ENCODE assay signal across 14 cellular contexts in the genomic region with DNA sequence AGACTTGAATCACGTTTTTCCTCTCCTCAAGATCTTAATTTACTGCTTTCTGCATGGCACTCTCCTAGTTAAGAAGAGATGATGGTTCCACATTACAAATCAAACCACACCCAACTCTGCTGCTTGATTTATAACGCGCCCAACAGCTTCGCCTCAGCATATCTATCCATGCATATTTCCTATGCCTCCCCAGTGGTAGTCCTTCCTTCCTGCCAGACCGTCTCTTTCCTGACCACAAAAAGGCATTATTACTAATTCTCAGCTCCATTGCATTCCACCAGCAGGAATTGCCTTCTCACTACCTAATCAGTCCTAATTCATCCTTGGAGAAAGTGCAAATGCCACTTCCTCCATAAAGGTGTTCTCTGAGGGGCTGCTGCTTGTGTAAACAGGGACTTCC.
DNase-seq lines count a peak whose midpoint lies in the region; ATAC-seq, FAIRE-seq and TF ChIP-seq lines count a peak whose summit lies in the region.
"Had no signal": no experiment of that assay in that cellular context is flagged by ENCODE, and none has a peak within 500 bp of the region (broad histone marks: within the 10 kb centered on the region; RNA-seq: fewer than 3 reads in every experiment).

No MANE protein-coding gene starts in this region.

- H3K27ac Mint-ChIP-seq in stimulated activated naive CD8-positive, alpha-beta T cell treated with anti-CD3 and anti-CD28 coated beads, Interleukin-15, Interleukin-2, amounts not matched to agents 100 ng/mL and 50 ng/mL, for 24 hours, result no peak overlapping the region
- peak overlapping the region in 1 of 2 donors; percentile 3 for H3K27ac Mint-ChIP-seq in stimulated activated naive CD8-positive, alpha-beta T cell treated with anti-CD3 and anti-CD28 coated beads, Interleukin-15, amount 100 ng/mL, for 72 hours
- H3K27ac Mint-ChIP-seq: CD8-positive, alpha-beta T cell; H9 had no signal

- no peak for FAIRE-seq in urothelium cell line (lab: Jason Lieb, UNC)
- FAIRE-seq in frontal cortex (lab: Jason Lieb, UNC), result no peak

- H3K36me3 ChIP-seq in OCI-LY7 (ENCODE audit: insufficient read depth, low read length) (no peaks in the 10 kb centered on the region), ovary (no peaks in the 10 kb centered on the region)

- H3K4me1 Mint-ChIP-seq in stimulated activated naive CD8-positive, alpha-beta T cell treated with anti-CD3 and anti-CD28 coated beads, Interleukin-15, Interleukin-2, amounts not matched to agents 100 ng/mL and 50 ng/mL, for 24 hours (ENCODE audit: low read depth), result peaks cover 19% of the 10 kb centered on the region
- H3K4me1 Mint-ChIP-seq in stimulated activated naive CD8-positive, alpha-beta T cell treated with anti-CD3 and anti-CD28 coated beads, Interleukin-15, amount 100 ng/mL, for 72 hours, result peaks cover 18% of the 10 kb centered on the region

- no peak for ATAC-seq in stimulated activated naive CD8-positive, alpha-beta T cell treated with anti-CD3 and anti-CD28 coated beads, Interleukin-15, amount 100 ng/mL, for 72 hours
- ATAC-seq: CD8-positive, alpha-beta T cell; left colon; right cardiac atrium had no signal

- POLR2A ChIA-PET in OCI-LY7 (lab: Charles Lee), result interaction anchor here (0.8 kb wide), 1 partner anchor 375 kb away, joined by 4 read pairs; no protein-coding TSS in a partner anchor

- H3K27me3 ChIP-seq in ovary, result no peaks in the 10 kb centered on the region

- no TSS peak for BruUV-seq in OCI-LY7 (replicated peaks; lab: Mats Ljungman, UMichigan)

- no peak for DNase-seq in stimulated activated naive CD8-positive, alpha-beta T cell treated with anti-CD3 and anti-CD28 coated beads, Interleukin-15, amount 100 ng/mL, for 72 hours
- DNase-seq in OCI-LY7 (ENCODE audit: low spot score) (no peak), dermis blood vessel endothelial cell (peak; percentile 81), urothelium cell line (ENCODE audit: low spot score) (peak; percentile 17), frontal cortex (ENCODE audit: low spot score in 2 of 2) (no peak), DMS 273 (lab: John Stamatoyannopoulos, UW; ENCODE audit: unreplicated experiment) (no peak), ovary (no peak)
- DNase-seq: activated effector memory CD4-positive, alpha-beta T cell treated with Interleukin-2 at 50 U/mL for 16 hours; CD8-positive, alpha-beta T cell; H9; left colon; NCI-H510A treated with DMSO at 0.1 percent for 48 hours; right cardiac atrium had no signal

- H3K27me3 Mint-ChIP-seq in stimulated activated naive CD8-positive, alpha-beta T cell treated with anti-CD3 and anti-CD28 coated beads, Interleukin-15, Interleukin-2, amounts not matched to agents 100 ng/mL and 50 ng/mL, for 24 hours, result peaks cover 17% of the 10 kb centered on the region
- peaks cover 20% of the 10 kb centered on the region for H3K27me3 Mint-ChIP-seq in stimulated activated naive CD8-positive, alpha-beta T cell treated with anti-CD3 and anti-CD28 coated beads, Interleukin-15, amount 100 ng/mL, for 72 hours

- TF ChIP-seq EP300 in ovary (IDR thresholded peaks at IDR 0.05), result no peak

- no peaks in the 10 kb centered on the region for H3K9me3 Mint-ChIP-seq in stimulated activated naive CD8-positive, alpha-beta T cell treated with anti-CD3 and anti-CD28 coated beads, Interleukin-15, Interleukin-2, amounts not matched to agents 100 ng/mL and 50 ng/mL, for 24 hours
- H3K9me3 Mint-ChIP-seq in stimulated activated naive CD8-positive, alpha-beta T cell treated with anti-CD3 and anti-CD28 coated beads, Interleukin-15, amount 100 ng/mL, for 72 hours, result no peaks in the 10 kb centered on the region
- H3K9me3 Mint-ChIP-seq: CD8-positive, alpha-beta T cell; H9 had no signal

- no peak for TF ChIP-seq POLR2A in ovary (IDR thresholded peaks at IDR 0.05)

- H3K9me3 ChIP-seq in OCI-LY7 (ENCODE audit: low read length) (no peaks in the 10 kb centered on the region), ovary (no peaks in the 10 kb centered on the region)

- H3K9me2 ChIP-seq in OCI-LY7 (ENCODE audit: insufficient read depth, low read length), result no peaks in the 10 kb centered on the region

- no peaks in the 10 kb centered on the region for H3K4me1 ChIP-seq in OCI-LY7 (ENCODE audit: insufficient read depth, low read length, poor library complexity, severe bottlenecking)
- no peaks in the 10 kb centered on the region for H3K4me1 ChIP-seq in ovary (ENCODE audit: insufficient read depth)

- H3K36me3 Mint-ChIP-seq in stimulated activated naive CD8-positive, alpha-beta T cell treated with anti-CD3 and anti-CD28 coated beads, Interleukin-15, Interleukin-2, amounts not matched to agents 100 ng/mL and 50 ng/mL, for 24 hours (ENCODE audit: low read depth), result no peaks in the 10 kb centered on the region
- H3K36me3 Mint-ChIP-seq: CD8-positive, alpha-beta T cell had no signal

- H4K20me1 ChIP-seq in OCI-LY7 (ENCODE audit: insufficient read depth, low read length), result no peaks in the 10 kb centered on the region

- intact Hi-C loops in OCI-LY7 (cut with micrococcal nuclease; ENCODE audit: unreplicated experiment) (no loop called here), ovary (cut with DNase I) (no loop called here)

- CTCF ChIA-PET in OCI-LY7 (lab: Charles Lee; ENCODE audit: unreplicated experiment), result no interaction called here

- peak overlapping the region; percentile 30; the same call in 1 of the 2 replicates for H3K4me2 ChIP-seq in OCI-LY7 (ENCODE audit: low read length)

- H2AFZ ChIP-seq in OCI-LY7 (ENCODE audit: low read length), result no peak overlapping the region

- peak overlapping the region; percentile 4 for H3K4me3 Mint-ChIP-seq in stimulated activated naive CD8-positive, alpha-beta T cell treated with anti-CD3 and anti-CD28 coated beads, Interleukin-15, Interleukin-2, amounts not matched to agents 100 ng/mL and 50 ng/mL, for 24 hours
- no peak overlapping the region for H3K4me3 Mint-ChIP-seq in stimulated activated naive CD8-positive, alpha-beta T cell treated with anti-CD3 and anti-CD28 coated beads, Interleukin-15, amount 100 ng/mL, for 72 hours
- H3K4me3 Mint-ChIP-seq: CD8-positive, alpha-beta T cell; H9 had no signal

- WGBS in ovary, 3 donors, result 27 to 35% (median 28%) methylated on average over 5 of the region's 5 CpGs

- no peaks in the 10 kb centered on the region for H3K79me2 ChIP-seq in OCI-LY7 (ENCODE audit: insufficient read depth, low read depth, low read length)

- H3K27ac ChIP-seq in OCI-LY7 (ENCODE audit: low read depth, low read length, poor library complexity, severe bottlenecking), result no peak overlapping the region
- H3K27ac ChIP-seq in ovary, result no peak overlapping the region

- no peak for TF ChIP-seq CTCF in OCI-LY7 (conservative IDR thresholded peaks at IDR 0.05; ENCODE audit: low read length)
- no peak for TF ChIP-seq CTCF in ovary (IDR thresholded peaks at IDR 0.05)

- H3K4me3 ChIP-seq in OCI-LY7 (ENCODE audit: low read depth, low read length, poor library complexity, severe bottlenecking), result no peak overlapping the region
- no peak overlapping the region for H3K4me3 ChIP-seq in ovary

Comparison
In these comparisons a context has a peak if more than half of its experiments do, and no peak if none do; other contexts are left out.
1. DNase-seq: peak in dermis blood vessel endothelial cell (single experiment) and urothelium cell line (single experiment); none in stimulated activated naive CD8-positive, alpha-beta T cell treated with anti-CD3 and anti-CD28 coated beads, Interleukin-15, amount 100 ng/mL, for 72 hours (0 of 2), OCI-LY7 (single experiment), frontal cortex (0 of 2), DMS 273 (single experiment) and ovary (0 of 5).